8 cellular contexts compared by ENCODE assay signal in genomic region chr2:8679827-8680731, GRCh38. TPM values are rescaled to one million over a fixed set of nuclear protein-coding genes. Genes with fewer than 3 reads are reported as not detected.
DNase-seq lines count a peak whose midpoint lies in the region; ATAC-seq and TF ChIP-seq lines count a peak whose summit lies in the region.

No MANE protein-coding gene starts in this region.

- peaks cover 34% of the 10 kb centered on the region for H3K4me1 Mint-ChIP-seq in activated CD4-positive, alpha-beta T cell treated with anti-CD3 and anti-CD28 coated beads, Interleukin-2, amount 10 ng/mL, durations not matched to agents 24 days and 14 days
- peaks cover 37 to 71% of the 10 kb centered on the region in 2 donors for H3K4me1 Mint-ChIP-seq in stimulated activated naive B cell treated with anti-CD40 and anti-IgM and Interleukin-4, amounts not matched to agents 10 μg/mL and 1 μg/mL and 100 μg/mL, for 72 hours

- TF ChIP-seq CTCF in astrocyte of the spinal cord (IDR thresholded peaks at IDR 0.05; ENCODE audit: low read depth, low read length): no peak
- TF ChIP-seq CTCF in kidney epithelial cell (IDR thresholded peaks at IDR 0.05; ENCODE audit: insufficient read depth, low read length, poor library complexity, severe bottlenecking): no peak

- DNase-seq in activated CD4-positive, alpha-beta T cell treated with anti-CD3 and anti-CD28 coated beads, Interleukin-2, amount 10 ng/mL, durations not matched to agents 24 days and 14 days: no peak
- no peak for DNase-seq in activated CD4-positive, alpha-beta T cell treated with anti-CD3 and anti-CD28 coated beads for 48 hours
- DNase-seq in NCI-H2196 treated with DMSO at 0.1 percent for 48 hours (lab: John Stamatoyannopoulos, UW; ENCODE audit: unreplicated experiment) (peak; percentile 64), astrocyte of the spinal cord (ENCODE audit: low read depth, low spot score) (peak; percentile 55), kidney epithelial cell (ENCODE audit: low read depth) (peak; percentile 56)
- DNase-seq in stimulated activated naive B cell treated with anti-CD40 and anti-IgM and Interleukin-4, amounts not matched to agents 10 μg/mL and 1 μg/mL and 100 μg/mL, for 72 hours: no peak

- peaks cover 30% of the 10 kb centered on the region for H3K27me3 Mint-ChIP-seq in activated CD4-positive, alpha-beta T cell treated with anti-CD3 and anti-CD28 coated beads, Interleukin-2, amount 10 ng/mL, durations not matched to agents 24 days and 14 days
- peaks cover 58 to 77% of the 10 kb centered on the region in 2 donors for H3K27me3 Mint-ChIP-seq in stimulated activated naive B cell treated with anti-CD40 and anti-IgM and Interleukin-4, amounts not matched to agents 10 μg/mL and 1 μg/mL and 100 μg/mL, for 72 hours

- H3K4me3 ChIP-seq in astrocyte of the spinal cord (ENCODE audit: low read depth, low read length) (peak overlapping the region; percentile 50), kidney epithelial cell (ENCODE audit: low read depth, low read length) (peak overlapping the region; percentile 67)

- H3K36me3 ChIP-seq in kidney epithelial cell (ENCODE audit: control insufficient read depth, insufficient read depth, low read length): no peaks in the 10 kb centered on the region

- no peaks in the 10 kb centered on the region for H3K9me3 Mint-ChIP-seq in activated CD4-positive, alpha-beta T cell treated with anti-CD3 and anti-CD28 coated beads, Interleukin-2, amount 10 ng/mL, durations not matched to agents 24 days and 14 days
- H3K9me3 Mint-ChIP-seq in stimulated activated naive B cell treated with anti-CD40 and anti-IgM and Interleukin-4, amounts not matched to agents 10 μg/mL and 1 μg/mL and 100 μg/mL, for 72 hours: no peaks in the 10 kb centered on the region

- intact Hi-C loops in activated CD4-positive, alpha-beta T cell treated with anti-CD3 and anti-CD28 coated beads, Interleukin-2, amount 10 ng/mL, durations not matched to agents 24 days and 14 days (cut with micrococcal nuclease): loop anchor here (2.0 to 10.0 kb wide), 10 partner anchors 93 to 1158 kb away; no protein-coding TSS in a partner anchor

- peaks cover 28% of the 10 kb centered on the region for H3K36me3 Mint-ChIP-seq in activated CD4-positive, alpha-beta T cell treated with anti-CD3 and anti-CD28 coated beads, Interleukin-2, amount 10 ng/mL, durations not matched to agents 24 days and 14 days (ENCODE audit: low read depth)
- peaks cover 9 to 27% of the 10 kb centered on the region in 2 donors for H3K36me3 Mint-ChIP-seq in stimulated activated naive B cell treated with anti-CD40 and anti-IgM and Interleukin-4, amounts not matched to agents 10 μg/mL and 1 μg/mL and 100 μg/mL, for 72 hours

- H3K4me3 Mint-ChIP-seq in activated CD4-positive, alpha-beta T cell treated with anti-CD3 and anti-CD28 coated beads, Interleukin-2, amount 10 ng/mL, durations not matched to agents 24 days and 14 days: peak overlapping the region; percentile 98
- peak overlapping the region; percentile 84 to 85 for H3K4me3 Mint-ChIP-seq in stimulated activated naive B cell treated with anti-CD40 and anti-IgM and Interleukin-4, amounts not matched to agents 10 μg/mL and 1 μg/mL and 100 μg/mL, for 72 hours

- no peaks in the 10 kb centered on the region for H3K27me3 ChIP-seq in kidney epithelial cell (ENCODE audit: control insufficient read depth, insufficient read depth, low read length)

- peak overlapping the region; percentile 68 for H3K27ac Mint-ChIP-seq in activated CD4-positive, alpha-beta T cell treated with anti-CD3 and anti-CD28 coated beads, Interleukin-2, amount 10 ng/mL, durations not matched to agents 24 days and 14 days
- H3K27ac Mint-ChIP-seq in stimulated activated naive B cell treated with anti-CD40 and anti-IgM and Interleukin-4, amounts not matched to agents 10 μg/mL and 1 μg/mL and 100 μg/mL, for 72 hours: peak overlapping the region; percentile 85

- ATAC-seq in stimulated activated naive B cell treated with anti-CD40 and anti-IgM and Interleukin-4, amounts not matched to agents 10 μg/mL and 1 μg/mL and 100 μg/mL, for 72 hours (replicated peaks): no peak
- ATAC-seq in HG02588 (IDR thresholded peaks at IDR 0.05; ENCODE audit: unreplicated experiment): no peak
- no peak for ATAC-seq in GM18907 (IDR thresholded peaks at IDR 0.05; ENCODE audit: unreplicated experiment)

- in situ Hi-C loops in astrocyte of the spinal cord (cut with HindIII; ENCODE audit: low sequenced_read_pairs): no loop called here

RNA-seq across cellular contexts. Expression of gene ID2, which starts 1.8 kb away (rescaled TPM):
- 284 and 299 TPM in 2 replicates for total RNA-seq in activated CD4-positive, alpha-beta T cell treated with anti-CD3 and anti-CD28 coated beads, Interleukin-2, amount 10 ng/mL, durations not matched to agents 24 days and 14 days
- 19.4 and 30.8 TPM in 2 replicates for total RNA-seq in kidney epithelial cell

Comparison
In these comparisons a context has a peak if more than half of its experiments do, and no peak if none do; other contexts are left out.
1. DNase-seq: peak in NCI-H2196 treated with DMSO at 0.1 percent for 48 hours (single experiment), astrocyte of the spinal cord (single experiment) and kidney epithelial cell (single experiment); none in activated CD4-positive, alpha-beta T cell treated with anti-CD3 and anti-CD28 coated beads, Interleukin-2, amount 10 ng/mL, durations not matched to agents 24 days and 14 days (single experiment), activated CD4-positive, alpha-beta T cell treated with anti-CD3 and anti-CD28 coated beads for 48 hours (single experiment) and stimulated activated naive B cell treated with anti-CD40 and anti-IgM and Interleukin-4, amounts not matched to agents 10 μg/mL and 1 μg/mL and 100 μg/mL, for 72 hours (single experiment).